In genomic region chr11:19441752-19442553, GRCh38 we compare ENCODE assay signal across 7 cellular contexts.
A peak's percentile ranks its signal among the peaks of the same experiment; 100 is the strongest.
DNase-seq lines count a peak whose midpoint lies in the region; ATAC-seq and TF ChIP-seq lines count a peak whose summit lies in the region.

No MANE protein-coding gene starts in this region.

- peak overlapping the region; percentile 3 for H3K27ac Mint-ChIP-seq in activated naive CD8-positive, alpha-beta T cell treated with anti-CD3 and anti-CD28 coated beads, Interleukin-2, amount 50 U/mL, for 24 hours

- TF ChIP-seq CTCF in left lung (IDR thresholded peaks at IDR 0.05) = no peak

- H3K27me3 ChIP-seq in MG63 (no peaks in the 10 kb centered on the region), left lung (peaks cover 0 to 3% of the 10 kb centered on the region in 2 donors), aorta (ENCODE audit: control insufficient read depth in 1 of 2, insufficient read depth in 2 of 2, low read length in 1 of 2) (no peaks in the 10 kb centered on the region)

- H3K4me1 ChIP-seq in left lung (peaks cover 0 to 5% of the 10 kb centered on the region in 2 donors), aorta (ENCODE audit: control insufficient read depth in 1 of 2, insufficient read depth in 2 of 2, low read length in 2 of 2) (no peaks in the 10 kb centered on the region)

- H3K36me3 Mint-ChIP-seq in activated naive CD8-positive, alpha-beta T cell treated with anti-CD3 and anti-CD28 coated beads, Interleukin-2, amount 50 U/mL, for 24 hours (ENCODE audit: low read depth) = no peaks in the 10 kb centered on the region

- DNase-seq in HCEC 1CT = peak; percentile 95
- DNase-seq in MG63 = peak; percentile 76
- DNase-seq in activated naive CD8-positive, alpha-beta T cell treated with anti-CD3 and anti-CD28 coated beads, Interleukin-2, amount 50 U/mL, for 24 hours = peak; percentile 58
- DNase-seq in left lung = no peak
- DNase-seq in aorta = peak in 1 of 2 donors; percentile 77
- no peak for DNase-seq in posterior cingulate gyrus

- H3K9me3 ChIP-seq in MG63 (no peaks in the 10 kb centered on the region), left lung (no peaks in the 10 kb centered on the region), aorta (ENCODE audit: control insufficient read depth, low read length) (no peaks in the 10 kb centered on the region)

- peak; percentile 93 for ATAC-seq in GM18519 (IDR thresholded peaks at IDR 0.05; ENCODE audit: low FRiP score, unreplicated experiment)
- ATAC-seq in activated naive CD8-positive, alpha-beta T cell treated with anti-CD3 and anti-CD28 coated beads, Interleukin-2, amount 50 U/mL, for 24 hours = peak; percentile 89
- ATAC-seq in left lung = peak; percentile 78
- peak; percentile 48 for ATAC-seq in aorta (ENCODE audit: low FRiP score)

- H3K4me3 ChIP-seq in MG63 = no peak overlapping the region
- no peak overlapping the region for H3K4me3 ChIP-seq in left lung
- no peak overlapping the region for H3K4me3 ChIP-seq in aorta (ENCODE audit: low read length in 2 of 2)

- no peaks in the 10 kb centered on the region for H3K36me3 ChIP-seq in MG63
- no peaks in the 10 kb centered on the region for H3K36me3 ChIP-seq in left lung
- H3K36me3 ChIP-seq in aorta (ENCODE audit: control insufficient read depth in 1 of 2, insufficient read depth in 2 of 2, low read length in 1 of 2) = no peaks in the 10 kb centered on the region

- no peaks in the 10 kb centered on the region for H3K9me3 Mint-ChIP-seq in activated naive CD8-positive, alpha-beta T cell treated with anti-CD3 and anti-CD28 coated beads, Interleukin-2, amount 50 U/mL, for 24 hours

- H3K27ac ChIP-seq in left lung (peak overlapping the region in 1 of 2 donors; percentile 33), aorta (ENCODE audit: low read depth in 1 of 2, low read length in 2 of 2) (no peak overlapping the region)

- H3K27me3 Mint-ChIP-seq in activated naive CD8-positive, alpha-beta T cell treated with anti-CD3 and anti-CD28 coated beads, Interleukin-2, amount 50 U/mL, for 24 hours = peaks cover 46% of the 10 kb centered on the region

- intact Hi-C loops in left lung (cut with DNase I) (no loop called here), aorta (cut with DNase I) (no loop called here), posterior cingulate gyrus (cut with DNase I) (no loop called here)

- WGBS in aorta, 2 donors = 56 to 72% methylated on average over 11 of the region's 11 CpGs

- peaks cover 15% of the 10 kb centered on the region for H3K4me1 Mint-ChIP-seq in activated naive CD8-positive, alpha-beta T cell treated with anti-CD3 and anti-CD28 coated beads, Interleukin-2, amount 50 U/mL, for 24 hours

- no peak overlapping the region for H3K4me3 Mint-ChIP-seq in activated naive CD8-positive, alpha-beta T cell treated with anti-CD3 and anti-CD28 coated beads, Interleukin-2, amount 50 U/mL, for 24 hours

Comparison
In these comparisons a context has a peak if more than half of its experiments do, and no peak if none do; other contexts are left out.
1. DNase-seq: peak in HCEC 1CT (single experiment), MG63 (single experiment) and activated naive CD8-positive, alpha-beta T cell treated with anti-CD3 and anti-CD28 coated beads, Interleukin-2, amount 50 U/mL, for 24 hours (single experiment); none in left lung (0 of 2) and posterior cingulate gyrus (0 of 10).
2. Peak in every context shown above with its lines, with median percentiles within 50 percentile points of each other: ATAC-seq.